In the genomic region with DNA sequence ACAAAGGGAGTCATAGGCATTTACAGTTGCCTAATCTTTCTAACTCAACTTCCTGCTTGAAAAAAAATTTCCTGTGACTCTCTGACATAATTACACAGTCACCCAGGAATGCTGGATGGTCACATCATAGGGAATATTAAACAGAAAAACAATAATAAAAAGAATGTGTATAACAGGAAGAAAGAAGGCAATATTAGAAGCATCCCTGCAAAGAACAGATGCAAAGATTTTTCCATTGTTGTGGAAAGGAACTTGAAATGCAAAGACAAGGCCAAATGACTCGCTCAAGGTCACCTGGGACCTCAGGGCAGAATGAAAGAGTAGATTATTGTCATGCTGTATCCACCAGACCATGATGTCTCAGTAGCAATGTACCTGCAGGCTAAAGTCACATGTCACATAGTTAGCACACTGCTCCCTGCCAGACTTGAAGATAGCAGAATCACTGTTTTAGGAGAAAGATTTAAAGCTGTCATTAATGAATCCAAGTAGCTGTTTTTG, we compare ENCODE assay signal across 14 cellular contexts.
DNase-seq lines count a peak whose midpoint lies in the region; ATAC-seq and TF ChIP-seq lines count a peak whose summit lies in the region.
"Had no signal": no experiment of that assay in that cellular context is flagged by ENCODE, and none has a peak within 500 bp of the region (broad histone marks: within the 10 kb centered on the region; RNA-seq: fewer than 3 reads in every experiment).

No MANE protein-coding gene starts in this region.

- no peak for DNase-seq in HCT116 (ENCODE audit: low read depth, low spot score)
- no peak for DNase-seq in SK-N-MC (ENCODE audit: low read depth, low spot score)
- peak; percentile 15 for DNase-seq in fibroblast of peridontal ligament (ENCODE audit: extremely low read depth)
- no peak for DNase-seq in body of pancreas
- no peak for DNase-seq in transverse colon
- DNase-seq in T1000 (lab: John Stamatoyannopoulos, UW) = no peak
- DNase-seq: activated CD8-positive, alpha-beta memory T cell treated with anti-CD3 and anti-CD28 coated beads for 24 hours; activated naive CD8-positive, alpha-beta T cell treated with anti-CD3 and anti-CD28 coated beads, Interleukin-2, amount 50 U/mL, for 24 hours; DMS 273 treated with DMSO at 0.1 percent for 48 hours; NCI-H1092; NCI-H748 treated with DMSO at 0.1 percent for 48 hours had no signal

- H3K4me1 ChIP-seq in HCT116 (ENCODE audit: control insufficient read depth in 1 of 2, insufficient read depth in 2 of 2, low read length in 2 of 2) = peaks cover 2 to 28% of the 10 kb centered on the region in 2 experiments; a peak in 2 of 4 replicates
- H3K4me1 ChIP-seq in skeletal muscle satellite cell (ENCODE audit: control insufficient read depth, insufficient read depth, low read length) = peaks cover 28% of the 10 kb centered on the region
- H3K4me1 ChIP-seq in body of pancreas = no peaks in the 10 kb centered on the region
- no peaks in the 10 kb centered on the region for H3K4me1 ChIP-seq in transverse colon

- no peak for TF ChIP-seq CTCF in HCT116 (IDR thresholded peaks at IDR 0.05 in 2 of 3, conservative IDR thresholded peaks at IDR 0.05 in 1 of 3; ENCODE audit: borderline replicate concordance in 1 of 3, insufficient read depth in 1 of 3, low read depth in 2 of 3, low read length in 2 of 3)
- TF ChIP-seq CTCF in body of pancreas (IDR thresholded peaks at IDR 0.05) = no peak
- TF ChIP-seq CTCF in transverse colon (IDR thresholded peaks at IDR 0.05) = no peak

- in situ Hi-C loops in transverse colon (cut with MboI; ENCODE audit: low pct_ligation_motif_present in 1 of 4, low pct_unique_long_range_greater_than_20kb in 1 of 4, low sequenced_read_pairs in 3 of 4) = no loop called here

- TF ChIP-seq POLR2A in HCT116 (IDR thresholded peaks at IDR 0.05; ENCODE audit: borderline replicate concordance, extremely low read depth, insufficient read depth, insufficient read length) (no peak), body of pancreas (IDR thresholded peaks at IDR 0.05) (no peak), transverse colon (IDR thresholded peaks at IDR 0.05) (no peak)

- H3K9ac ChIP-seq in HCT116 (ENCODE audit: low read length) (no peak overlapping the region), SK-N-MC (ENCODE audit: insufficient read length) (no peak overlapping the region), skeletal muscle satellite cell (ENCODE audit: low read depth, low read length) (no peak overlapping the region)

- H3K9me2 ChIP-seq in HCT116 (ENCODE audit: insufficient read depth) = no peaks in the 10 kb centered on the region

- POLR2A ChIA-PET in HCT116 (lab: Charles Lee) = no interaction called here

- H4K20me1 ChIP-seq in HCT116 (ENCODE audit: insufficient read depth) = no peaks in the 10 kb centered on the region

- no peaks in the 10 kb centered on the region for H3K27me3 ChIP-seq in HCT116 (ENCODE audit: insufficient read depth, low read length)
- no peaks in the 10 kb centered on the region for H3K27me3 ChIP-seq in skeletal muscle satellite cell (ENCODE audit: control insufficient read depth, insufficient read depth, low read length)
- H3K27me3 ChIP-seq in body of pancreas = no peaks in the 10 kb centered on the region
- H3K27me3 ChIP-seq in transverse colon = no peaks in the 10 kb centered on the region

- RAD21 ChIA-PET in HCT116 (lab: Charles Lee; ENCODE audit: low non-redundant PET in 1 of 2, low total read pairs in 2 of 2, uncharacterized antibody in 2 of 2, unreplicated experiment in 2 of 2) = no interaction called here

- WGBS in body of pancreas, 2 donors = 41 to 73% methylated on average over 1 of the region's 1 CpG
- 69 to 77% methylated on average over 1 of the region's 1 CpG for WGBS in transverse colon (ENCODE audit: low coverage in 1 of 2), 2 donors

- TF ChIP-seq RAD21 in HCT116 (IDR thresholded peaks at IDR 0.05; ENCODE audit: low read depth) = no peak

- H3K9me3 ChIP-seq in HCT116 (ENCODE audit: control insufficient read depth in 1 of 2, insufficient read depth in 1 of 2, low read depth in 1 of 2, low read length in 2 of 2) (no peaks in the 10 kb centered on the region), SK-N-MC (ENCODE audit: low read depth, low read length) (no peaks in the 10 kb centered on the region), skeletal muscle satellite cell (replicated peaks; ENCODE audit: low read length) (no peaks in the 10 kb centered on the region), body of pancreas (peaks cover 0 to 9% (median 0%) of the 10 kb centered on the region in 3 donors), transverse colon (no peaks in the 10 kb centered on the region)

- H3K4me3 ChIP-seq in HCT116 (replicated peaks in 1 of 2; ENCODE audit: low read depth in 1 of 2, low read length in 2 of 2) (no peak overlapping the region), SK-N-MC (no peak overlapping the region), skeletal muscle satellite cell (ENCODE audit: low read length) (no peak overlapping the region), body of pancreas (no peak overlapping the region), transverse colon (no peak overlapping the region)

- H3K36me3 ChIP-seq in HCT116 (ENCODE audit: control insufficient read depth in 1 of 2, insufficient read depth in 2 of 2, low read length in 2 of 2) = no peaks in the 10 kb centered on the region
- no peaks in the 10 kb centered on the region for H3K36me3 ChIP-seq in SK-N-MC (ENCODE audit: insufficient read depth, low read length)
- no peaks in the 10 kb centered on the region for H3K36me3 ChIP-seq in skeletal muscle satellite cell (ENCODE audit: insufficient read depth, low read length)
- H3K36me3 ChIP-seq in body of pancreas (replicated peaks in 1 of 2; ENCODE audit: insufficient read depth in 1 of 2, low read depth in 2 of 2) = no peaks in the 10 kb centered on the region
- H3K36me3 ChIP-seq in transverse colon = no peaks in the 10 kb centered on the region

- H3K4me2 ChIP-seq in HCT116 (ENCODE audit: low read length) (peak overlapping the region; percentile 26), skeletal muscle satellite cell (ENCODE audit: low read length) (peak overlapping the region; percentile 13)

- CTCF ChIA-PET in HCT116 (lab: Charles Lee) = no interaction called here

- ATAC-seq in HCT116 (peak; percentile 46; the same call in 1 of the 2 replicates), body of pancreas (no peak), HG03460 (IDR thresholded peaks at IDR 0.05; ENCODE audit: unreplicated experiment) (no peak)
- ATAC-seq: activated naive CD8-positive, alpha-beta T cell treated with anti-CD3 and anti-CD28 coated beads, Interleukin-2, amount 50 U/mL, for 24 hours; stimulated activated memory B cell treated with anti-CD40 and anti-IgM and Interleukin-4, amounts not matched to agents 10 μg/mL and 1 μg/mL and 100 μg/mL, for 72 hours had no signal

- no peaks in the 10 kb centered on the region for H3K79me2 ChIP-seq in HCT116 (ENCODE audit: insufficient read depth, low read length)

- H3K27ac ChIP-seq in HCT116 (ENCODE audit: low read depth, low read length) = no peak overlapping the region
- peak overlapping the region; percentile 17; the same call in 1 of the 2 replicates for H3K27ac ChIP-seq in SK-N-MC
- no peak overlapping the region for H3K27ac ChIP-seq in body of pancreas
- H3K27ac ChIP-seq in transverse colon = no peak overlapping the region

- intact Hi-C loops in HCT116 (cut with micrococcal nuclease) (no loop called here), body of pancreas (cut with DNase I) (no loop called here), transverse colon (cut with DNase I; ENCODE audit: low total_unique reads) (no loop called here)

- no peak for TF ChIP-seq EP300 in transverse colon (IDR thresholded peaks at IDR 0.05; ENCODE audit: low read depth)

- H2AFZ ChIP-seq in HCT116 (ENCODE audit: low read depth, low read length, poor library complexity, severe bottlenecking) = no peak overlapping the region

- BruUV-seq in HCT116 (replicated peaks; lab: Mats Ljungman, UMichigan) = no TSS peak

TF ChIP-seq in HCT116, 20 proteins besides CTCF, POLR2A, EP300 and RAD21:
- no peak for TF ChIP-seq ZNF274 (IDR thresholded peaks at IDR 0.05; ENCODE audit: low read depth, low read length)
- TF ChIP-seq JUND (IDR thresholded peaks at IDR 0.05) = no peak
- 0 out of 2 replicates have a peak, but pooled peaks have one; percentile 18 for TF ChIP-seq SP1 (IDR thresholded peaks at IDR 0.05; ENCODE audit: low read depth)
- peak; percentile 27 for TF ChIP-seq TCF7L2 (IDR thresholded peaks at IDR 0.05; ENCODE audit: borderline replicate concordance, extremely low read depth, insufficient read depth, insufficient read length)
- no peak for TF ChIP-seq EZH2 (IDR thresholded peaks at IDR 0.05)
